Comparison of ENCODE assay signal across 8 cellular contexts in the genomic region with DNA sequence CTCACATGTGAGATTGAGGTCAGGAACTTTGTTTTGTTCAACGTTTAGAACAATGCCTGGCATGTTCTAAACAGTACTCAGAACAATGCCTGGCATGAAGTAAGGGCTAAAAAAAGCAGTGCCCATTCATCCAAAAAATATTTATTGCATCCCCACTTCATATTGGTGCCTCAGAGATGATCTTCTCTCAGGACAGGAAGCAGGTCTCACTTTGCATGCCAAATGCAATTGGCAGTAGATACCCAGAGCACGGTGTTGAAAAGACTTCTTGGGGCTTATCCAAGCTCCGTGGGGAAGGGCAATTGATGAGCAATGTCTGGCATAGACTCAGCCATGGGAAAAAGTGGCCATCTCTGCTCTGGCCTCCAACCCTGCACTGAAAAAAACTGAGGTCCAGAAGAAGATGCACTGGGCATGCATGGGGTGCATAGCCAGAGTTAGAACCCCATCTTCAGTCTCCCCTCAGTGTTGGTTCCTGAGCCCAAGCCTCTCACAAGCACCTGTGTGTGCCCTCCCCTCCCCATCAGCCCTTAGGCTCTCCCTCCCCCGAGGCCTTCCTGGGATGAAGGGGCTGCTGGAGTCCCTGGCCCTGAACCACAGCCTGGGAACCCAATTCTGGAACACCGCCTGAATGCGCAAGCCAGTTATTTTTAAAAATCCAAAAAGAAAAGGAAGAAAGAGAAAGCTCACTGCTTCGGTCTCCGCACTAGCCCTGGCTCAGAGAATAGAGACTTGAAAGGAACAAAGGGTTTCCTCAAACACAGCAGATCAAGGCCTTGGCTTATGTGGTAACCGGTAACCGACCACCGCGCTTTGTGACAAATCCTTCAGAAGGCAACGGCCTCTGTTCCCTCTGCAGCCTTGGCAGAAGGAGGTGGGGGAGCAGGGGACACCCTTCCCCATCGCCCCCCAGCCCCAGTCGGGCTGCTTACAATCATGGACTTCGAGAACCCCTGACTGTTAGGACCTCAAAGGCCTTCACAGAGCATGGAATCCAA.
A peak's percentile ranks its signal among the peaks of the same experiment; 100 is the strongest.
DNase-seq lines count a peak whose midpoint lies in the region; ATAC-seq and TF ChIP-seq lines count a peak whose summit lies in the region.

No MANE protein-coding gene starts in this region.

- H3K4me3 ChIP-seq in AG09309 (ENCODE audit: control insufficient read depth, low read depth, low read length) = no peak overlapping the region
- H3K4me3 ChIP-seq in Jurkat, Clone E6-1 (ENCODE audit: low read length) = peak overlapping the region; percentile 42

- DNase-seq in AG09309 (ENCODE audit: low read depth) = peak; percentile 90
- peak; percentile 94 for DNase-seq in Jurkat, Clone E6-1 (ENCODE audit: low read depth, low spot score)
- DNase-seq in cerebellum (ENCODE audit: low spot score) = peak; percentile 71
- DNase-seq in mesenteric fat pad (ENCODE audit: low spot score) = peak; percentile 60
- DNase-seq in NCI-H146 (lab: John Stamatoyannopoulos, UW) = no peak
- DNase-seq in NCI-H524 treated with DMSO at 0.1 percent for 48 hours (lab: John Stamatoyannopoulos, UW) = no peak
- no peak for DNase-seq in hepatic stellate cell (ENCODE audit: low spot score)

- TF ChIP-seq CTCF in AG09309 (IDR thresholded peaks at IDR 0.05; ENCODE audit: control insufficient read depth, insufficient read depth, low read depth, low read length, missing control alignments) = no peak

- no peak for ATAC-seq in GM18867 (IDR thresholded peaks at IDR 0.05; ENCODE audit: unreplicated experiment)

Comparison
In these comparisons a context has a peak if more than half of its experiments do, and no peak if none do; other contexts are left out.
1. DNase-seq: peak in AG09309 (single experiment), Jurkat, Clone E6-1 (single experiment), cerebellum (single experiment) and mesenteric fat pad (single experiment); none in NCI-H146 (single experiment), NCI-H524 treated with DMSO at 0.1 percent for 48 hours (single experiment) and hepatic stellate cell (single experiment).